In genomic region chrX:45001038-45001437, GRCh38 we compare ENCODE assay signal across 13 cellular contexts.
DNase-seq lines count a peak whose midpoint lies in the region; ATAC-seq and TF ChIP-seq lines count a peak whose summit lies in the region.
"Had no signal": no experiment of that assay in that cellular context is flagged by ENCODE, and none has a peak within 500 bp of the region (broad histone marks: within the 10 kb centered on the region; RNA-seq: fewer than 3 reads in every experiment).

No MANE protein-coding gene starts in this region.

- H3K27me3 Mint-ChIP-seq in activated naive CD4-positive, alpha-beta T cell treated with anti-CD3 and anti-CD28 coated beads, Interleukin-2, amount 50 U/mL, for 24 hours = no peaks in the 10 kb centered on the region
- H3K27me3 Mint-ChIP-seq in central memory CD8-positive, alpha-beta T cell = no peaks in the 10 kb centered on the region
- H3K27me3 Mint-ChIP-seq in stimulated activated memory B cell treated with anti-CD40 and anti-IgM and Interleukin-4, amounts not matched to agents 10 μg/mL and 1 μg/mL and 100 μg/mL, for 72 hours = no peaks in the 10 kb centered on the region
- H3K27me3 Mint-ChIP-seq: stimulated activated naive B cell treated with anti-CD40 and anti-IgM and Interleukin-4, amounts not matched to agents 10 μg/mL and 1 μg/mL and 100 μg/mL, for 72 hours had no signal

- H3K4me3 Mint-ChIP-seq in activated naive CD4-positive, alpha-beta T cell treated with anti-CD3 and anti-CD28 coated beads, Interleukin-2, amount 50 U/mL, for 24 hours = peak overlapping the region; percentile 66
- H3K4me3 Mint-ChIP-seq in central memory CD8-positive, alpha-beta T cell = peak overlapping the region; percentile 27
- peak overlapping the region; percentile 32 for H3K4me3 Mint-ChIP-seq in stimulated activated memory B cell treated with anti-CD40 and anti-IgM and Interleukin-4, amounts not matched to agents 10 μg/mL and 1 μg/mL and 100 μg/mL, for 72 hours

- intact Hi-C loops in testis (cut with DNase I; ENCODE audit: low total_unique reads) = no loop called here

- no peak for TF ChIP-seq POLR2A in testis (IDR thresholded peaks at IDR 0.05)

- no peak for TF ChIP-seq CTCF in testis (IDR thresholded peaks at IDR 0.05)

- H3K4me1 Mint-ChIP-seq in activated naive CD4-positive, alpha-beta T cell treated with anti-CD3 and anti-CD28 coated beads, Interleukin-2, amount 50 U/mL, for 24 hours = peaks cover 62% of the 10 kb centered on the region
- peaks cover 60% of the 10 kb centered on the region for H3K4me1 Mint-ChIP-seq in central memory CD8-positive, alpha-beta T cell
- H3K4me1 Mint-ChIP-seq in stimulated activated memory B cell treated with anti-CD40 and anti-IgM and Interleukin-4, amounts not matched to agents 10 μg/mL and 1 μg/mL and 100 μg/mL, for 72 hours = peaks cover 47% of the 10 kb centered on the region

- no peaks in the 10 kb centered on the region for H3K27me3 ChIP-seq in testis
- H3K27me3 ChIP-seq: body of pancreas had no signal

- no peak overlapping the region for H3K4me3 ChIP-seq in testis
- H3K4me3 ChIP-seq: body of pancreas, lower lobe of right lung had no signal

- ATAC-seq in central memory CD8-positive, alpha-beta T cell (replicated peaks; ENCODE audit: extremely low read depth, poor library complexity, severe bottlenecking) = no peak
- no peak for ATAC-seq in stimulated activated memory B cell treated with anti-CD40 and anti-IgM and Interleukin-4, amounts not matched to agents 10 μg/mL and 1 μg/mL and 100 μg/mL, for 72 hours
- ATAC-seq: body of pancreas; lower lobe of right lung; stimulated activated naive B cell treated with anti-CD40 and anti-IgM and Interleukin-4, amounts not matched to agents 10 μg/mL and 1 μg/mL and 100 μg/mL, for 72 hours had no signal

- peak overlapping the region; percentile 73 for H3K27ac Mint-ChIP-seq in activated naive CD4-positive, alpha-beta T cell treated with anti-CD3 and anti-CD28 coated beads, Interleukin-2, amount 50 U/mL, for 24 hours
- peak overlapping the region; percentile 46 for H3K27ac Mint-ChIP-seq in central memory CD8-positive, alpha-beta T cell (ENCODE audit: low read depth)
- peak overlapping the region; percentile 37 for H3K27ac Mint-ChIP-seq in stimulated activated memory B cell treated with anti-CD40 and anti-IgM and Interleukin-4, amounts not matched to agents 10 μg/mL and 1 μg/mL and 100 μg/mL, for 72 hours

- peaks cover 15% of the 10 kb centered on the region for H3K36me3 Mint-ChIP-seq in activated naive CD4-positive, alpha-beta T cell treated with anti-CD3 and anti-CD28 coated beads, Interleukin-2, amount 50 U/mL, for 24 hours
- peaks cover 5% of the 10 kb centered on the region for H3K36me3 Mint-ChIP-seq in central memory CD8-positive, alpha-beta T cell (ENCODE audit: insufficient read depth)
- peaks cover 17% of the 10 kb centered on the region for H3K36me3 Mint-ChIP-seq in stimulated activated memory B cell treated with anti-CD40 and anti-IgM and Interleukin-4, amounts not matched to agents 10 μg/mL and 1 μg/mL and 100 μg/mL, for 72 hours

- no peak overlapping the region for H3K27ac ChIP-seq in testis
- H3K27ac ChIP-seq: body of pancreas, lower lobe of right lung had no signal

- no peaks in the 10 kb centered on the region for H3K36me3 ChIP-seq in testis (ENCODE audit: low read depth, missing control alignments)
- H3K36me3 ChIP-seq: lower lobe of right lung had no signal

- 80 to 84% methylated on average over 4 of the region's 4 CpGs for WGBS in testis, 2 donors

- no peaks in the 10 kb centered on the region for H3K4me1 ChIP-seq in testis
- H3K4me1 ChIP-seq: body of pancreas had no signal

- H3K9me3 ChIP-seq in testis = no peaks in the 10 kb centered on the region
- H3K9me3 ChIP-seq: body of pancreas, lower lobe of right lung had no signal

- H3K9me3 Mint-ChIP-seq in activated naive CD4-positive, alpha-beta T cell treated with anti-CD3 and anti-CD28 coated beads, Interleukin-2, amount 50 U/mL, for 24 hours = peaks cover 4% of the 10 kb centered on the region
- H3K9me3 Mint-ChIP-seq in central memory CD8-positive, alpha-beta T cell = no peaks in the 10 kb centered on the region
- H3K9me3 Mint-ChIP-seq in stimulated activated memory B cell treated with anti-CD40 and anti-IgM and Interleukin-4, amounts not matched to agents 10 μg/mL and 1 μg/mL and 100 μg/mL, for 72 hours = peaks cover 6% of the 10 kb centered on the region

- no peak for DNase-seq in activated naive CD4-positive, alpha-beta T cell treated with Interleukin-2 at 50 U/mL for 16 hours
- DNase-seq in OCI-M1 (lab: John Stamatoyannopoulos, UW) = peak; percentile 74
- DNase-seq in central memory CD8-positive, alpha-beta T cell (ENCODE audit: low spot score in 2 of 2) = no peak
- no peak for DNase-seq in occipital lobe (lab: John Stamatoyannopoulos, UW)
- DNase-seq in foreskin melanocyte = no peak
- no peak for DNase-seq in testis
- DNase-seq: AML-193; body of pancreas; lower lobe of right lung; stimulated activated naive B cell treated with anti-CD40 and anti-IgM and Interleukin-4, amounts not matched to agents 10 μg/mL and 1 μg/mL and 100 μg/mL, for 72 hours; SW 1271 had no signal
